8 cellular contexts compared by ENCODE assay signal in genomic region chr5:163504091-163504931, GRCh38. TPM values are rescaled to one million over a fixed set of nuclear protein-coding genes. Genes with fewer than 3 reads are reported as not detected.
DNase-seq lines count a peak whose midpoint lies in the region; ATAC-seq, FAIRE-seq and TF ChIP-seq lines count a peak whose summit lies in the region.

No MANE protein-coding gene starts in this region.

- no peaks in the 10 kb centered on the region for H3K36me3 Mint-ChIP-seq in T-cell

- H3K9me3 ChIP-seq in mammary epithelial cell (replicated peaks; ENCODE audit: insufficient read depth, low read length) (no peaks in the 10 kb centered on the region), small intestine (ENCODE audit: control insufficient read depth, low read depth) (no peaks in the 10 kb centered on the region)

- TF ChIP-seq CTCF in BJ (IDR thresholded peaks at IDR 0.05; ENCODE audit: insufficient read depth, low read depth, low read length) = no peak
- TF ChIP-seq CTCF in mammary epithelial cell (conservative IDR thresholded peaks at IDR 0.05 in 1 of 2, IDR thresholded peaks at IDR 0.05 in 1 of 2; ENCODE audit: extremely low read depth in 1 of 2, insufficient read depth in 1 of 2, low read depth in 1 of 2, low read length in 2 of 2) = no peak

- peak overlapping the region; percentile 99 to 100 for H3K27ac Mint-ChIP-seq in T-cell

- dilution Hi-C loops in mammary epithelial cell (cut with HindIII; ENCODE audit: low sequenced_read_pairs) = no loop called here

- H2AFZ ChIP-seq in mammary epithelial cell (ENCODE audit: low read depth, low read length) = peak overlapping the region; percentile 97

- POLR2A ChIA-PET in BJ (lab: Charles Lee) = no interaction called here
- POLR2A ChIA-PET in T-cell (lab: Charles Lee) = interaction anchor here in 1 of 2 donors (0.6 to 2.1 kb wide), 2 partner anchors 44 to 48 kb away, joined by 3 to 29 read pairs; partner anchors contain the start of genes HMMR and NUDCD2

- FAIRE-seq in small intestine (lab: Jason Lieb, UNC) = no peak

- in situ Hi-C loops in mammary epithelial cell (cut with MboI; ENCODE audit: low sequenced_read_pairs in 2 of 2) = no loop called here

- DNase-seq in BJ (ENCODE audit: low read depth) = no peak
- DNase-seq in HK-2 (ENCODE audit: unreplicated experiment) = peak; percentile 22
- peak in 20 of 34 experiments; percentile 1 to 35 (median 17) for DNase-seq in T-cell
- peak; percentile 59 for DNase-seq in mammary epithelial cell
- DNase-seq in islet precursor cell = peak; percentile 70
- DNase-seq in small intestine = peak; percentile 84
- DNase-seq in HPDE6-E6E7 (ENCODE audit: extremely low spot score) = no peak

- H3K27ac ChIP-seq in mammary epithelial cell (ENCODE audit: insufficient read depth, low read depth, low read length) (peak overlapping the region; percentile 95), small intestine (ENCODE audit: low read depth in 1 of 2, low read length in 1 of 2) (peak overlapping the region; percentile 97 to 98)

- H3K4me3 Mint-ChIP-seq in T-cell = peak overlapping the region; percentile 94 to 98 (median 96)

- ATAC-seq in T-cell (replicated peaks in 1 of 4) = no peak
- no peak for ATAC-seq in HG02642 (IDR thresholded peaks at IDR 0.05; ENCODE audit: poor library complexity, unreplicated experiment)

- H3K27me3 ChIP-seq in BJ (ENCODE audit: control insufficient read depth, insufficient read depth, low read length) (no peaks in the 10 kb centered on the region), mammary epithelial cell (ENCODE audit: insufficient read depth, low read length) (no peaks in the 10 kb centered on the region), small intestine (ENCODE audit: control insufficient read depth in 2 of 2, insufficient read depth in 2 of 2, low read length in 2 of 2) (no peaks in the 10 kb centered on the region)

- H3K4me3 ChIP-seq in BJ (ENCODE audit: low read depth, low read length) = peak overlapping the region; percentile 71
- peak overlapping the region; percentile 65 to 95 (median 76) for H3K4me3 ChIP-seq in mammary epithelial cell (replicated peaks in 1 of 3; ENCODE audit: insufficient read depth in 1 of 3, low read depth in 2 of 3, low read length in 3 of 3)
- H3K4me3 ChIP-seq in small intestine (ENCODE audit: low read depth in 1 of 2, low read length in 2 of 2) = peak overlapping the region; percentile 26 to 79

- CTCF ChIA-PET in BJ (lab: Yijun Ruan, JAX) (interaction anchor here (1.1 to 1.9 kb wide), 4 partner anchors 15 to 31 kb away, joined by 3 to 6 read pairs (median 4); no protein-coding TSS in a partner anchor), T-cell (lab: Charles Lee) (interaction anchor here (1.2 to 1.4 kb wide), 3 partner anchors 28 to 66 kb away, joined by 3 to 7 read pairs (median 5); no protein-coding TSS in a partner anchor), mammary epithelial cell (lab: Charles Lee; ENCODE audit: low non-redundant PET) (no interaction called here)

- H3K79me2 ChIP-seq in mammary epithelial cell (ENCODE audit: insufficient read depth, low read length) = peaks cover 35% of the 10 kb centered on the region

- peaks cover 14% of the 10 kb centered on the region for H3K4me1 ChIP-seq in mammary epithelial cell (ENCODE audit: insufficient read depth, low read length)
- peaks cover 0 to 9% of the 10 kb centered on the region in 2 donors for H3K4me1 ChIP-seq in small intestine (ENCODE audit: control insufficient read depth in 2 of 2, insufficient read depth in 1 of 2, low read depth in 1 of 2, low read length in 1 of 2)

- H3K4me1 Mint-ChIP-seq in T-cell = peaks cover 38 to 62% (median 43%) of the 10 kb centered on the region in 3 donors

- H3K4me2 ChIP-seq in mammary epithelial cell (ENCODE audit: insufficient read depth, low read depth, low read length) = peak overlapping the region; percentile 97

- WGBS in mammary epithelial cell (ENCODE audit: low coverage, missing lambda C conversion rate) = 2% methylated on average over 26 of the region's 26 CpGs
- WGBS in small intestine, 3 donors = 0 to 1% (median 1%) methylated on average over 26 of the region's 26 CpGs

- intact Hi-C loops in mammary epithelial cell (cut with micrococcal nuclease) = no loop called here

- no peaks in the 10 kb centered on the region for H4K20me1 ChIP-seq in mammary epithelial cell (ENCODE audit: insufficient read depth, low read length)

- peak overlapping the region; percentile 97 for H3K9ac ChIP-seq in mammary epithelial cell (ENCODE audit: insufficient read depth, low read length)

- no peaks in the 10 kb centered on the region for H3K27me3 Mint-ChIP-seq in T-cell

- no TSS peak for BruUV-seq in mammary epithelial cell (replicated peaks; lab: Mats Ljungman, UMichigan)

- no peaks in the 10 kb centered on the region for H3K36me3 ChIP-seq in BJ (ENCODE audit: control insufficient read depth, insufficient read depth, low read length)
- no peaks in the 10 kb centered on the region for H3K36me3 ChIP-seq in mammary epithelial cell (ENCODE audit: insufficient read depth, low read length)
- H3K36me3 ChIP-seq in small intestine (ENCODE audit: control insufficient read depth in 2 of 2, insufficient read depth in 2 of 2, low read length in 2 of 2) = no peaks in the 10 kb centered on the region

- no peaks in the 10 kb centered on the region for H3K9me3 Mint-ChIP-seq in T-cell

RNA-seq across cellular contexts. Expression of gene MAT2B, which starts 1.1 kb away (rescaled TPM):
- polyA plus RNA-seq in BJ (2011; rRNA removed) (23.5 and 40.3 TPM in 2 replicates), mammary epithelial cell (34.0 TPM), small intestine (10 to 100 TPM; 71.5 to 89.9 (median 76.2) TPM)
- 16.9 and 19.7 TPM in 2 replicates for polyA minus RNA-seq in BJ (2011; rRNA and poly(A)+ RNA removed)
- total RNA-seq in T-cell (100 to 1,000 TPM in 3 of 5 donors, 10 to 100 TPM in 2; 62.2 to 131 (median 115) TPM), mammary epithelial cell (10 to 100 TPM; 46.1 to 49.2 TPM)
- 20.4 TPM for polyA minus RNA-seq in mammary epithelial cell

RNA-seq across cellular contexts. Expression of gene HMMR, which starts 43.9 kb away (rescaled TPM):
- polyA plus RNA-seq in BJ (2011; rRNA removed) (5.4 and 12.0 TPM in 2 replicates), mammary epithelial cell (14.7 TPM), small intestine (10 to 100 TPM in 1 of 3 donors, 1 to 10 TPM in 2; 1.1 to 22.5 (median 1.3) TPM)
- polyA minus RNA-seq in BJ (2011; rRNA and poly(A)+ RNA removed) = 2.4 and 2.7 TPM in 2 replicates
- total RNA-seq in T-cell (under 1 TPM; 0.41 to 0.88 (median 0.84) TPM), mammary epithelial cell (10 to 100 TPM in 1 of 2 donors, under 1 TPM in 1; 0.33 to 30.7 TPM)
- 19.4 TPM for polyA minus RNA-seq in mammary epithelial cell

RNA-seq across cellular contexts. Expression of gene NUDCD2, which starts 44.4 kb away (rescaled TPM):
- polyA plus RNA-seq in BJ (2011; rRNA removed) (2.5 and 6.2 TPM in 2 replicates), mammary epithelial cell (4.9 TPM), small intestine (10 to 100 TPM in 1 of 3 donors, 1 to 10 TPM in 2; 4.1 to 10.9 (median 4.2) TPM)
- 0.77 and 1.7 TPM in 2 replicates for polyA minus RNA-seq in BJ (2011; rRNA and poly(A)+ RNA removed)
- total RNA-seq in T-cell (10 to 100 TPM; 18.9 to 29.9 (median 29.3) TPM), mammary epithelial cell (10 to 100 TPM in 1 of 2 donors, 1 to 10 TPM in 1; 6.3 to 33.1 TPM)
- polyA minus RNA-seq in mammary epithelial cell = 0.57 TPM

Comparison
In these comparisons a context has a peak if more than half of its experiments do, and no peak if none do; other contexts are left out.
1. DNase-seq: peak in HK-2 (single experiment), T-cell (20 of 34), mammary epithelial cell (single experiment), islet precursor cell (single experiment) and small intestine (single experiment); none in BJ (single experiment) and HPDE6-E6E7 (single experiment).
2. Peak in every context shown above with its lines, with median percentiles within 50 percentile points of each other: H3K4me3 ChIP-seq.